12 cellular contexts compared by ENCODE assay signal in genomic region chr18:21853972-21854563, GRCh38.
"Had no signal": no experiment of that assay in that cellular context is flagged by ENCODE, and none has a peak within 500 bp of the region (broad histone marks: within the 10 kb centered on the region; RNA-seq: fewer than 3 reads in every experiment).

No MANE protein-coding gene starts in this region.

- ATAC-seq: activated naive CD8-positive, alpha-beta T cell treated with anti-CD3 and anti-CD28 coated beads, Interleukin-2, amount 50 U/mL, for 24 hours; natural killer cell had no signal

- H3K9me3 ChIP-seq: colonic mucosa, thoracic aorta had no signal

- H3K4me3 ChIP-seq: colonic mucosa, lung, thoracic aorta had no signal

- H3K4me1 ChIP-seq: colonic mucosa had no signal

- H3K27me3 ChIP-seq: colonic mucosa had no signal

- H3K27ac ChIP-seq: colonic mucosa, thoracic aorta had no signal

- DNase-seq: activated CD4-positive, alpha-beta memory T cell treated with anti-CD3 and anti-CD28 coated beads, Interleukin-2, amount 10 ng/mL, durations not matched to agents 7 days and 5 days; activated CD4-positive, alpha-beta T cell treated with anti-CD3 and anti-CD28 coated beads for 1 hour; activated naive CD4-positive, alpha-beta T cell; activated naive CD8-positive, alpha-beta T cell treated with anti-CD3 and anti-CD28 coated beads, Interleukin-2, amount 50 U/mL, for 24 hours; colonic mucosa; hippocampal formation; kidney glomerular epithelial cell; natural killer cell; stimulated activated CD4-positive, alpha-beta T cell treated with anti-CD3 and anti-CD28 coated beads, Interleukin-4, amount 100 ng/mL, for 1 hour; stimulated activated CD8-positive, alpha-beta memory T cell treated with anti-CD3 and anti-CD28 coated beads, Interleukin-4, amount 100 ng/mL, for 48 hours had no signal
